In the genomic region with DNA sequence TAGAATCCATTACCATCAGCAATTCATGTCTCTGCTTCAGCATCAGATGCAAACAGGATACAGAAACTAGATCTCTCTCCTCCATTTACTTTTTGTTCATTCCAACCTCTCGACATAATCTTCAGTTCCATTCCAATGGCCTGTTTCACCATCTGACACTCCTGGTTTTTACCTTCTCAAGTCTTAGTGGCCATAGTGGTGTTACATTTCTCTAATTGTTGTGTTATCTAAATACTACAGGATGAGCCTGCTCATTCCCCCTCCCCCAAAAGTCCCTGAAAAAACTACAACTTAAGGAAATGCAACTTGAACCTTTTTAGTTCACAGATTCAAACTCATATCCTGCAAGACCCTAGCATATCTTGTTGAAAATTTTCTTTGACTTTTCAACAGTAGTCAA, we compare ENCODE assay signal across 11 cellular contexts. TPM values are rescaled to one million over a fixed set of nuclear protein-coding genes. Genes with fewer than 3 reads are reported as not detected.
DNase-seq lines count a peak whose midpoint lies in the region; ATAC-seq, FAIRE-seq and TF ChIP-seq lines count a peak whose summit lies in the region.
"Had no signal": no experiment of that assay in that cellular context is flagged by ENCODE, and none has a peak within 500 bp of the region (broad histone marks: within the 10 kb centered on the region; RNA-seq: fewer than 3 reads in every experiment).

No MANE protein-coding gene starts in this region.

- 16 to 23% (median 21%) methylated on average over 1 of the region's 1 CpG for WGBS in spleen, 5 donors

- intact Hi-C loops in activated CD4-positive, alpha-beta T cell treated with anti-CD3 and anti-CD28 coated beads for 36 hours (cut with DNase I, micrococcal nuclease): loop anchor here (5.0 kb wide), 4 partner anchors 162 to 767 kb away; no protein-coding TSS in a partner anchor
- intact Hi-C loops in spleen (cut with DNase I; ENCODE audit: low total_unique reads): loop anchor here (5.0 to 10.0 kb wide), 2 partner anchors 427 to 676 kb away; partner anchors contain the start of gene HSPA13

- H3K9me3 Mint-ChIP-seq in activated CD4-positive, alpha-beta T cell treated with anti-CD3 and anti-CD28 coated beads for 36 hours (ENCODE audit: low read depth): no peaks in the 10 kb centered on the region

- no peak for TF ChIP-seq POLR2A in spleen (IDR thresholded peaks at IDR 0.05)

- H2AFZ ChIP-seq in fibroblast of lung (ENCODE audit: low read length): no peak overlapping the region

- H3K36me3 Mint-ChIP-seq in activated CD4-positive, alpha-beta T cell treated with anti-CD3 and anti-CD28 coated beads for 36 hours (ENCODE audit: low read depth): no peaks in the 10 kb centered on the region

- no peak for DNase-seq in activated CD4-positive, alpha-beta T cell treated with anti-CD3 and anti-CD28 coated beads for 36 hours
- DNase-seq in activated CD4-positive, alpha-beta T cell treated with anti-CD3 and anti-CD28 coated beads for 1 hour: no peak
- DNase-seq in SJSA1 (ENCODE audit: low read depth in 1 of 2, low spot score in 2 of 2) (peak in 1 of 2 experiments; percentile 29), fibroblast of lung (ENCODE audit: low read depth in 2 of 2) (peak in 1 of 2 donors; percentile 66), spleen (no peak), HUDEP-2 (lab: John Stamatoyannopoulos, UW; ENCODE audit: unreplicated experiment in 76 of 76) (no peak), D721Med (ENCODE audit: insufficient read length, low spot score) (no peak)
- DNase-seq: cerebellar nuclear complex; NCI-H187 treated with DMSO at 0.1 percent for 48 hours; stimulated activated CD4-positive, alpha-beta T cell treated with anti-CD3 and anti-CD28 coated beads, Interleukin-1b, Interleukin-23, amount 100 ng/mL, for 48 hours had no signal

- TF ChIP-seq CTCF in fibroblast of lung (conservative IDR thresholded peaks at IDR 0.05 in 1 of 2, IDR thresholded peaks at IDR 0.05 in 1 of 2; ENCODE audit: low read depth in 1 of 2, low read length in 2 of 2) (no peak), spleen (IDR thresholded peaks at IDR 0.05 in 8 of 11, conservative IDR thresholded peaks at IDR 0.05 in 3 of 11) (no peak), D721Med (IDR thresholded peaks at IDR 0.05; ENCODE audit: insufficient read depth, missing control alignments) (no peak)

- H3K4me3 ChIP-seq in SJSA1: no peak overlapping the region
- peak overlapping the region; percentile 4 to 80 (median 14) for H3K4me3 ChIP-seq in fibroblast of lung (replicated peaks in 1 of 4; ENCODE audit: control extremely low read depth in 1 of 4, insufficient read depth in 1 of 4, low read depth in 3 of 4, low read length in 4 of 4)
- peak overlapping the region in 3 of 8 donors; percentile 5 to 87 (median 80) for H3K4me3 ChIP-seq in spleen

- H3K4me1 ChIP-seq in SJSA1 (replicated peaks): peaks cover 63% of the 10 kb centered on the region
- H3K4me1 ChIP-seq in fibroblast of lung (ENCODE audit: control insufficient read depth, extremely low read depth, insufficient read depth, low read length): peaks cover 5% of the 10 kb centered on the region
- H3K4me1 ChIP-seq in spleen: peaks cover 52 to 86% (median 78%) of the 10 kb centered on the region in 6 donors

- peak overlapping the region; percentile 64 for H3K4me2 ChIP-seq in fibroblast of lung (ENCODE audit: extremely low read depth, insufficient read depth, low read length)

- H3K27ac ChIP-seq in SJSA1 (peak overlapping the region; percentile 8; the same call in 1 of the 2 replicates), fibroblast of lung (ENCODE audit: insufficient read depth, low read length) (no peak overlapping the region), spleen (peak overlapping the region in 6 of 8 donors; percentile 43 to 99 (median 94))

- H3K9me3 ChIP-seq in SJSA1 (replicated peaks) (no peaks in the 10 kb centered on the region), fibroblast of lung (ENCODE audit: control insufficient read depth, insufficient read depth, low read depth, low read length) (no peaks in the 10 kb centered on the region), spleen (no peaks in the 10 kb centered on the region)

- ATAC-seq in activated CD4-positive, alpha-beta T cell treated with anti-CD3 and anti-CD28 coated beads for 36 hours: no peak
- no peak for ATAC-seq in HG02884 (IDR thresholded peaks at IDR 0.05; ENCODE audit: unreplicated experiment)

- H3K4me1 Mint-ChIP-seq in activated CD4-positive, alpha-beta T cell treated with anti-CD3 and anti-CD28 coated beads for 36 hours: peaks cover 71% of the 10 kb centered on the region

- peak overlapping the region; percentile 72 for H3K4me3 Mint-ChIP-seq in activated CD4-positive, alpha-beta T cell treated with anti-CD3 and anti-CD28 coated beads for 36 hours

- H3K36me3 ChIP-seq in SJSA1: peaks cover 9% of the 10 kb centered on the region
- H3K36me3 ChIP-seq in fibroblast of lung (ENCODE audit: control insufficient read depth, insufficient read depth, low read length): no peaks in the 10 kb centered on the region
- no peaks in the 10 kb centered on the region for H3K36me3 ChIP-seq in spleen

- no peak overlapping the region for H3K9ac ChIP-seq in fibroblast of lung (ENCODE audit: insufficient read depth, low read length)

- peaks cover 86% of the 10 kb centered on the region for H3K79me2 ChIP-seq in fibroblast of lung (ENCODE audit: control insufficient read depth, insufficient read depth, low read length)

- FAIRE-seq in D721Med (lab: Jason Lieb, UNC): no peak

- CTCF ChIA-PET in activated CD4-positive, alpha-beta T cell treated with anti-CD3 and anti-CD28 coated beads for 36 hours (lab: Charles Lee): no interaction called here

- no peaks in the 10 kb centered on the region for H3K27me3 Mint-ChIP-seq in activated CD4-positive, alpha-beta T cell treated with anti-CD3 and anti-CD28 coated beads for 36 hours

- H3K27ac Mint-ChIP-seq in activated CD4-positive, alpha-beta T cell treated with anti-CD3 and anti-CD28 coated beads for 36 hours: peak overlapping the region; percentile 37

- POLR2A ChIA-PET in activated CD4-positive, alpha-beta T cell treated with anti-CD3 and anti-CD28 coated beads for 36 hours (lab: Charles Lee): no interaction called here

- H4K20me1 ChIP-seq in fibroblast of lung (ENCODE audit: control insufficient read depth, extremely low read depth, insufficient read depth, low read length): no peaks in the 10 kb centered on the region

- no peaks in the 10 kb centered on the region for H3K27me3 ChIP-seq in SJSA1 (replicated peaks)
- H3K27me3 ChIP-seq in fibroblast of lung (ENCODE audit: control insufficient read depth, insufficient read depth, low read length): no peaks in the 10 kb centered on the region
- no peaks in the 10 kb centered on the region for H3K27me3 ChIP-seq in spleen (replicated peaks in 1 of 7)

RNA-seq across cellular contexts. Expression of gene NRIP1, which starts 4.0 kb away (rescaled TPM):
- total RNA-seq in activated CD4-positive, alpha-beta T cell treated with anti-CD3 and anti-CD28 coated beads for 36 hours: 1 to 10 TPM; 7.3 to 7.7 TPM
- 19.6 and 26.0 TPM in 2 replicates for total RNA-seq in SJSA1 (2014; rRNA removed; shearing (Covaris generic))
- total RNA-seq in fibroblast of lung (24.8 and 25.4 TPM in 2 replicates), spleen (10 to 100 TPM; 49.4 to 67.8 (median 53.8) TPM)
- polyA plus RNA-seq in fibroblast of lung (12.9 and 17.8 TPM in 2 replicates), spleen (1 to 10 TPM; 5.2 to 7.4 (median 6.5) TPM)
- 9.1 and 13.5 TPM in 2 replicates for polyA plus RNA-seq in fibroblast of lung (2012)
- 6.8 and 9.8 TPM in 2 replicates for polyA minus RNA-seq in fibroblast of lung (ENCODE audit: low replicate concordance)
